Comparison of ENCODE assay signal across 9 cellular contexts in genomic region chr2:145411493-145411892, GRCh38.
DNase-seq lines count a peak whose midpoint lies in the region; ATAC-seq and TF ChIP-seq lines count a peak whose summit lies in the region.
"Had no signal": no experiment of that assay in that cellular context is flagged by ENCODE, and none has a peak within 500 bp of the region (broad histone marks: within the 10 kb centered on the region; RNA-seq: fewer than 3 reads in every experiment).

No MANE protein-coding gene starts in this region.

- no peak for TF ChIP-seq CTCF in natural killer cell (IDR thresholded peaks at IDR 0.05)
- TF ChIP-seq CTCF in BE2C (IDR thresholded peaks at IDR 0.05; ENCODE audit: low read depth, low read length): no peak
- TF ChIP-seq CTCF in brain microvascular endothelial cell (IDR thresholded peaks at IDR 0.05; ENCODE audit: low read depth, low read length, missing control alignments): no peak

- no peaks in the 10 kb centered on the region for H3K4me1 ChIP-seq in BE2C

- H3K9me3 Mint-ChIP-seq in activated T-cell treated with anti-CD3 and anti-CD28 coated beads, Interleukin-2, amount 50 U/mL, for 4 hours: peaks cover 4% of the 10 kb centered on the region
- no peaks in the 10 kb centered on the region for H3K9me3 Mint-ChIP-seq in natural killer cell

- H3K27ac Mint-ChIP-seq in natural killer cell: peak overlapping the region in 1 of 2 donors; percentile 16

- H3K9me3 ChIP-seq in BE2C: no peaks in the 10 kb centered on the region
- H3K9me3 ChIP-seq: mucosa of descending colon had no signal

- in situ Hi-C loops in brain microvascular endothelial cell (cut with HindIII; ENCODE audit: low pct_ligation_motif_present, low sequenced_read_pairs): no loop called here

- DNase-seq in activated T-cell treated with anti-CD3 and anti-CD28 coated beads, Interleukin-2, amount 50 U/mL, for 4 hours: no peak
- no peak for DNase-seq in activated T-cell treated with anti-CD3 and anti-CD28 coated beads for 4 hours
- DNase-seq in NCI-H146 treated with DMSO at 0.1 percent for 48 hours (lab: John Stamatoyannopoulos, UW; ENCODE audit: unreplicated experiment): peak; percentile 8
- DNase-seq in natural killer cell: no peak
- no peak for DNase-seq in BE2C
- DNase-seq in NCI-H1930 (lab: John Stamatoyannopoulos, UW): no peak
- DNase-seq in brain microvascular endothelial cell: no peak
- DNase-seq: mucosa of descending colon had no signal

- H3K4me1 Mint-ChIP-seq in activated T-cell treated with anti-CD3 and anti-CD28 coated beads, Interleukin-2, amount 50 U/mL, for 4 hours (ENCODE audit: low read depth): peaks cover 11% of the 10 kb centered on the region
- H3K4me1 Mint-ChIP-seq in natural killer cell: peaks cover 15 to 16% of the 10 kb centered on the region in 2 donors

- no peaks in the 10 kb centered on the region for H3K36me3 Mint-ChIP-seq in activated T-cell treated with anti-CD3 and anti-CD28 coated beads, Interleukin-2, amount 50 U/mL, for 4 hours (ENCODE audit: insufficient read depth)
- H3K36me3 Mint-ChIP-seq in natural killer cell: no peaks in the 10 kb centered on the region

- no peak overlapping the region for H3K4me3 Mint-ChIP-seq in activated T-cell treated with anti-CD3 and anti-CD28 coated beads, Interleukin-2, amount 50 U/mL, for 4 hours
- peak overlapping the region; percentile 41 for H3K4me3 Mint-ChIP-seq in natural killer cell

- peak; percentile 65 to 73 for ATAC-seq in activated T-cell treated with anti-CD3 and anti-CD28 coated beads, Interleukin-2, amount 50 U/mL, for 4 hours
- peak; percentile 98 for ATAC-seq in HG02884 (IDR thresholded peaks at IDR 0.05; ENCODE audit: unreplicated experiment)
- ATAC-seq in natural killer cell: peak; percentile 69 to 86 (median 75)
- ATAC-seq: mucosa of descending colon had no signal

- no peak overlapping the region for H3K27ac ChIP-seq in brain microvascular endothelial cell

- no peaks in the 10 kb centered on the region for H3K27me3 Mint-ChIP-seq in activated T-cell treated with anti-CD3 and anti-CD28 coated beads, Interleukin-2, amount 50 U/mL, for 4 hours (ENCODE audit: low read depth)
- H3K27me3 Mint-ChIP-seq in natural killer cell (ENCODE audit: low read depth in 2 of 2): peaks cover 49 to 79% of the 10 kb centered on the region in 2 donors

- intact Hi-C loops in natural killer cell (cut with micrococcal nuclease): no loop called here

- H3K27me3 ChIP-seq in BE2C: no peaks in the 10 kb centered on the region
- H3K27me3 ChIP-seq in brain microvascular endothelial cell (replicated peaks): no peaks in the 10 kb centered on the region

- no peaks in the 10 kb centered on the region for H3K36me3 ChIP-seq in BE2C
- no peaks in the 10 kb centered on the region for H3K36me3 ChIP-seq in brain microvascular endothelial cell (replicated peaks)

- H3K4me3 ChIP-seq in BE2C (ENCODE audit: low read depth, low read length) (no peak overlapping the region), brain microvascular endothelial cell (ENCODE audit: low read depth, low read length) (no peak overlapping the region)
- H3K4me3 ChIP-seq: mucosa of descending colon had no signal
